In the genomic region with DNA sequence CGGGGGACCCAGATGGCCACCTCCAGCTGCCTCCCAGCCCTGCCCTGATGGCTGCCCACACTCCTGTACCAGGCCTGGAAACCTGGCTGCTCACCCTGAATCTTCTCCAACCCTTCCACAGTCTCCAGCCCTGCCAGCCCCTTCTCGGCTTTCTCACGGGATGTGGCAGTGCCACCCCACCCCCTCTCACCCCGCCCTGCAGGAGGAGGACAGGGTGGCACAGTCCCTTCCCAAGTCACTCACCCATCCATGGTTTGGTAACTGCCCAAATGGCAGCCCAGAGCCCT, we compare ENCODE assay signal across 28 cellular contexts. TPM values are rescaled to one million over a fixed set of nuclear protein-coding genes. Genes with fewer than 3 reads are reported as not detected.
DNase-seq lines count a peak whose midpoint lies in the region; ATAC-seq and TF ChIP-seq lines count a peak whose summit lies in the region.
"Had no signal": no experiment of that assay in that cellular context is flagged by ENCODE, and none has a peak within 500 bp of the region (broad histone marks: within the 10 kb centered on the region; RNA-seq: fewer than 3 reads in every experiment).

No MANE protein-coding gene starts in this region.

- H3K36me3 ChIP-seq in left lung: peaks cover 0 to 87% of the 10 kb centered on the region in 2 donors

- no peak overlapping the region for H3K4me3 Mint-ChIP-seq in CD14-positive monocyte
- no peak overlapping the region for H3K4me3 Mint-ChIP-seq in stimulated activated effector memory CD8-positive, alpha-beta T cell treated with anti-CD3 and anti-CD28 coated beads, Interleukin-12 subunit alpha, Interleukin-12 subunit beta, amount 100 ng/mL, for 72 hours
- no peak overlapping the region for H3K4me3 Mint-ChIP-seq in WTC11
- no peak overlapping the region for H3K4me3 Mint-ChIP-seq in activated CD8-positive, alpha-beta T cell treated with anti-CD3 and anti-CD28 coated beads, Interleukin-2, amount 10 ng/mL, durations not matched to agents 7 days and 5 days
- H3K4me3 Mint-ChIP-seq: activated CD4-positive, alpha-beta T cell treated with anti-CD3 and anti-CD28 coated beads, Interleukin-2, amount 10 ng/mL, durations not matched to agents 7 days and 5 days; neural crest cell had no signal

- H3K4me1 ChIP-seq in left lung: peaks cover 6 to 57% of the 10 kb centered on the region in 2 donors

- H3K9me3 Mint-ChIP-seq in CD14-positive monocyte: no peaks in the 10 kb centered on the region
- no peaks in the 10 kb centered on the region for H3K9me3 Mint-ChIP-seq in stimulated activated effector memory CD8-positive, alpha-beta T cell treated with anti-CD3 and anti-CD28 coated beads, Interleukin-12 subunit alpha, Interleukin-12 subunit beta, amount 100 ng/mL, for 72 hours
- no peaks in the 10 kb centered on the region for H3K9me3 Mint-ChIP-seq in WTC11
- H3K9me3 Mint-ChIP-seq in activated CD8-positive, alpha-beta T cell treated with anti-CD3 and anti-CD28 coated beads, Interleukin-2, amount 10 ng/mL, durations not matched to agents 7 days and 5 days (ENCODE audit: insufficient read depth): no peaks in the 10 kb centered on the region
- H3K9me3 Mint-ChIP-seq: activated CD4-positive, alpha-beta T cell treated with anti-CD3 and anti-CD28 coated beads, Interleukin-2, amount 10 ng/mL, durations not matched to agents 7 days and 5 days; neural crest cell had no signal

- ATAC-seq in left lung (no peak), WTC11 (no peak)
- ATAC-seq in stimulated activated effector memory CD8-positive, alpha-beta T cell treated with anti-CD3 and anti-CD28 coated beads, Interleukin-12 subunit alpha, Interleukin-12 subunit beta, amount 100 ng/mL, for 72 hours: no peak
- no peak for ATAC-seq in activated CD8-positive, alpha-beta T cell treated with anti-CD3 and anti-CD28 coated beads, Interleukin-2, amount 10 ng/mL, durations not matched to agents 7 days and 5 days
- ATAC-seq: PC-3; stimulated activated naive CD8-positive, alpha-beta T cell treated with anti-CD3 and anti-CD28 coated beads, Interleukin-15, Interleukin-2, amounts not matched to agents 100 U/mL and 50 U/mL, for 24 hours had no signal

- H3K9me3 ChIP-seq in left lung: no peaks in the 10 kb centered on the region
- H3K9me3 ChIP-seq: ascending aorta, sigmoid colon, tibial nerve had no signal

- intact Hi-C loops in CD14-positive monocyte (cut with micrococcal nuclease): no loop called here
- intact Hi-C loops in left lung (cut with DNase I): loop anchor here in 1 of 2 donors (10.0 kb wide), 1 partner anchor 116 kb away; no protein-coding TSS in a partner anchor

- H3K27ac ChIP-seq in RWPE1 (peak overlapping the region; percentile 49), left lung (peak overlapping the region; percentile 35 to 57)
- H3K27ac ChIP-seq: C4-2B, parathyroid adenoma had no signal

- H3K27ac Mint-ChIP-seq in CD14-positive monocyte (no peak overlapping the region), WTC11 (no peak overlapping the region)
- H3K27ac Mint-ChIP-seq in stimulated activated effector memory CD8-positive, alpha-beta T cell treated with anti-CD3 and anti-CD28 coated beads, Interleukin-12 subunit alpha, Interleukin-12 subunit beta, amount 100 ng/mL, for 72 hours: peak overlapping the region; percentile 77
- no peak overlapping the region for H3K27ac Mint-ChIP-seq in activated CD8-positive, alpha-beta T cell treated with anti-CD3 and anti-CD28 coated beads, Interleukin-2, amount 10 ng/mL, durations not matched to agents 7 days and 5 days
- H3K27ac Mint-ChIP-seq: activated CD4-positive, alpha-beta T cell treated with anti-CD3 and anti-CD28 coated beads, Interleukin-2, amount 10 ng/mL, durations not matched to agents 7 days and 5 days had no signal

- TF ChIP-seq CTCF in CD14-positive monocyte (IDR thresholded peaks at IDR 0.05) (no peak), RWPE1 (conservative IDR thresholded peaks at IDR 0.05; ENCODE audit: low read depth) (no peak), left lung (IDR thresholded peaks at IDR 0.05) (no peak), WTC11 (IDR thresholded peaks at IDR 0.05) (no peak)

- H3K4me1 Mint-ChIP-seq in CD14-positive monocyte: peaks cover 16% of the 10 kb centered on the region
- no peaks in the 10 kb centered on the region for H3K4me1 Mint-ChIP-seq in stimulated activated effector memory CD8-positive, alpha-beta T cell treated with anti-CD3 and anti-CD28 coated beads, Interleukin-12 subunit alpha, Interleukin-12 subunit beta, amount 100 ng/mL, for 72 hours
- peaks cover 8% of the 10 kb centered on the region; the same call in 1 of the 2 replicates for H3K4me1 Mint-ChIP-seq in WTC11
- peaks cover 2% of the 10 kb centered on the region for H3K4me1 Mint-ChIP-seq in activated CD8-positive, alpha-beta T cell treated with anti-CD3 and anti-CD28 coated beads, Interleukin-2, amount 10 ng/mL, durations not matched to agents 7 days and 5 days (ENCODE audit: low read depth)
- H3K4me1 Mint-ChIP-seq: activated CD4-positive, alpha-beta T cell treated with anti-CD3 and anti-CD28 coated beads, Interleukin-2, amount 10 ng/mL, durations not matched to agents 7 days and 5 days; neural crest cell had no signal

- DNase-seq in CD14-positive monocyte (ENCODE audit: low spot score) (peak; percentile 43), RWPE1 (ENCODE audit: low spot score) (no peak), left lung (peak in 1 of 2 donors; percentile 30), WTC11 (ENCODE audit: low spot score) (no peak)
- no peak for DNase-seq in stimulated activated effector memory CD8-positive, alpha-beta T cell treated with anti-CD3 and anti-CD28 coated beads, Interleukin-12 subunit alpha, Interleukin-12 subunit beta, amount 100 ng/mL, for 72 hours (ENCODE audit: low spot score in 2 of 2)
- no peak for DNase-seq in activated CD8-positive, alpha-beta T cell treated with anti-CD3 and anti-CD28 coated beads, Interleukin-2, amount 10 ng/mL, durations not matched to agents 7 days and 5 days
- DNase-seq in activated CD4-positive, alpha-beta T cell treated with anti-CD3 and anti-CD28 coated beads, Interleukin-2, amount 50 U/mL, for 1 hour: no peak
- DNase-seq: activated CD4-positive, alpha-beta T cell treated with anti-CD3 and anti-CD28 coated beads, Interleukin-2, amount 10 ng/mL, durations not matched to agents 7 days and 5 days; activated naive CD4-positive, alpha-beta T cell treated with anti-CD3 and anti-CD28 coated beads, Interleukin-2, amount 50 U/mL, for 16 hours; central memory CD4-positive, alpha-beta T cell; HCEC 1CT; IMR-90; NCI-H1092; NCI-H187; NCI-H524 treated with DMSO at 0.1 percent for 48 hours; PC-3; stimulated activated naive CD8-positive, alpha-beta T cell treated with anti-CD3 and anti-CD28 coated beads, Interleukin-15, Interleukin-2, amounts not matched to agents 100 U/mL and 50 U/mL, for 24 hours; SW 1271; T-helper 9 cell had no signal

- H3K36me3 Mint-ChIP-seq in CD14-positive monocyte (peaks cover 42 to 79% of the 10 kb centered on the region in 2 donors), WTC11 (peaks cover 23% of the 10 kb centered on the region)
- peaks cover 69% of the 10 kb centered on the region for H3K36me3 Mint-ChIP-seq in stimulated activated effector memory CD8-positive, alpha-beta T cell treated with anti-CD3 and anti-CD28 coated beads, Interleukin-12 subunit alpha, Interleukin-12 subunit beta, amount 100 ng/mL, for 72 hours
- peaks cover 18% of the 10 kb centered on the region for H3K36me3 Mint-ChIP-seq in activated CD8-positive, alpha-beta T cell treated with anti-CD3 and anti-CD28 coated beads, Interleukin-2, amount 10 ng/mL, durations not matched to agents 7 days and 5 days (ENCODE audit: low read depth)

- POLR2A ChIA-PET in RWPE1 (lab: Yijun Ruan, JAX; ENCODE audit: low non-redundant PET) (no interaction called here), WTC11 (lab: Charles Lee) (no interaction called here)
- POLR2A ChIA-PET in activated CD8-positive, alpha-beta T cell treated with anti-CD3 and anti-CD28 coated beads, Interleukin-2, amount 10 ng/mL, durations not matched to agents 7 days and 5 days (lab: Charles Lee): no interaction called here

- H3K27me3 Mint-ChIP-seq in CD14-positive monocyte (ENCODE audit: low read depth in 3 of 3) (peaks cover 0 to 4% (median 2%) of the 10 kb centered on the region in 3 donors), WTC11 (ENCODE audit: low read depth) (no peaks in the 10 kb centered on the region)
- H3K27me3 Mint-ChIP-seq in activated CD8-positive, alpha-beta T cell treated with anti-CD3 and anti-CD28 coated beads, Interleukin-2, amount 10 ng/mL, durations not matched to agents 7 days and 5 days (ENCODE audit: low read depth): no peaks in the 10 kb centered on the region
- H3K27me3 Mint-ChIP-seq: activated CD4-positive, alpha-beta T cell treated with anti-CD3 and anti-CD28 coated beads, Interleukin-2, amount 10 ng/mL, durations not matched to agents 7 days and 5 days had no signal

- H3K4me3 ChIP-seq in left lung: no peak overlapping the region
- H3K4me3 ChIP-seq: ascending aorta, sigmoid colon had no signal

- CTCF ChIA-PET in RWPE1 (lab: Yijun Ruan, JAX) (interaction anchor here (0.6 kb wide), 1 partner anchor 86 kb away, joined by 3 read pairs; no protein-coding TSS in a partner anchor), WTC11 (lab: Charles Lee) (interaction anchor here (1.3 to 8.2 kb wide), 2 partner anchors 108 to 120 kb away, joined by 3 to 57 read pairs; a partner anchor contains a TSS)
- CTCF ChIA-PET in activated CD8-positive, alpha-beta T cell treated with anti-CD3 and anti-CD28 coated beads, Interleukin-2, amount 10 ng/mL, durations not matched to agents 7 days and 5 days (lab: Charles Lee): interaction anchor here (1.1 kb wide), 1 partner anchor 120 kb away, joined by 3 read pairs; no protein-coding TSS in a partner anchor

- H3K27me3 ChIP-seq in left lung: no peaks in the 10 kb centered on the region
- H3K27me3 ChIP-seq: ascending aorta, tibial nerve had no signal

TF ChIP-seq in WTC11, 78 proteins besides CTCF, POLR2A, EP300 and RAD21 (continues in another document):
- TF ChIP-seq FOXK1 (CRISPR knock-in tag; IDR thresholded peaks at IDR 0.05): no peak

RNA-seq across cellular contexts. Expression of a gene that starts 14.2 kb away (rescaled TPM):
- polyA plus RNA-seq in CD14-positive monocyte: 1 to 10 TPM; 4.2 to 5.3 TPM
- total RNA-seq in left lung (10 to 100 TPM; 34.7 to 53.8 TPM), WTC11 (2021) (108 to 163 TPM (median 118 TPM) in 3 replicates)
- total RNA-seq in activated CD8-positive, alpha-beta T cell treated with anti-CD3 and anti-CD28 coated beads, Interleukin-2, amount 10 ng/mL, durations not matched to agents 7 days and 5 days: 10 to 100 TPM; 70.7 to 76.7 TPM

RNA-seq across cellular contexts. Expression of a gene that starts 19.4 kb away (rescaled TPM):
- not detected for polyA plus RNA-seq in CD14-positive monocyte
- total RNA-seq in left lung: 10 to 100 TPM in 1 of 2 donors, 1 to 10 TPM in 1; 1.8 to 17.4 TPM
- total RNA-seq in WTC11 (2021): 0.07 to 0.37 TPM (median 0.18 TPM) in 3 replicates
- total RNA-seq in activated CD8-positive, alpha-beta T cell treated with anti-CD3 and anti-CD28 coated beads, Interleukin-2, amount 10 ng/mL, durations not matched to agents 7 days and 5 days: not detected
- total RNA-seq: activated CD4-positive, alpha-beta T cell treated with anti-CD3 and anti-CD28 coated beads, Interleukin-2, amount 10 ng/mL, durations not matched to agents 7 days and 5 days; ascending aorta; Daoy; dermis blood vessel endothelial cell; IMR-90; neural crest cell; PC-3; tibial nerve had no signal
- polyA plus RNA-seq: AG04450, IMR-90 had no signal

RNA-seq across cellular contexts. Expression of a gene that starts 42.3 kb away (rescaled TPM):
- polyA plus RNA-seq in CD14-positive monocyte: under 1 TPM in 1 of 2 donors, not detected in 1; 0.33 TPM
- total RNA-seq in left lung (10 to 100 TPM; 36.7 to 52.4 TPM), WTC11 (2021) (0.87 to 1.4 TPM (median 1.3 TPM) in 3 replicates)
- 1 to 10 TPM; 4.0 to 4.2 TPM for total RNA-seq in activated CD8-positive, alpha-beta T cell treated with anti-CD3 and anti-CD28 coated beads, Interleukin-2, amount 10 ng/mL, durations not matched to agents 7 days and 5 days
- total RNA-seq: Daoy had no signal
- polyA plus RNA-seq: AG04450, IMR-90 had no signal

RNA-seq across cellular contexts. Expression of a gene that starts 43.3 kb away (rescaled TPM):
- under 1 TPM in 1 of 2 donors, not detected in 1; 0.08 TPM for polyA plus RNA-seq in CD14-positive monocyte
- total RNA-seq in left lung: 1 to 10 TPM; 5.5 to 5.7 TPM
- 2.7 to 3.8 TPM (median 3.8 TPM) in 3 replicates for total RNA-seq in WTC11 (2021)
- total RNA-seq in activated CD8-positive, alpha-beta T cell treated with anti-CD3 and anti-CD28 coated beads, Interleukin-2, amount 10 ng/mL, durations not matched to agents 7 days and 5 days: not detected
- total RNA-seq: activated CD4-positive, alpha-beta T cell treated with anti-CD3 and anti-CD28 coated beads, Interleukin-2, amount 10 ng/mL, durations not matched to agents 7 days and 5 days; Daoy; IMR-90; PC-3 had no signal
- polyA plus RNA-seq: IMR-90 had no signal

Comparison
In these comparisons a context has a peak if more than half of its experiments do, and no peak if none do; other contexts are left out.
1. RNA of a gene that starts 42.3 kb away (total RNA-seq): 36.7 to 52.4 TPM in left lung; 4.0 to 4.2 TPM in activated CD8-positive, alpha-beta T cell treated with anti-CD3 and anti-CD28 coated beads, Interleukin-2, amount 10 ng/mL, durations not matched to agents 7 days and 5 days and 0.87 to 1.4 TPM in WTC11; every median in the first group is over 4 times any median in the second.